ENCODE assay signal across 1 cellular context in the genomic region with DNA sequence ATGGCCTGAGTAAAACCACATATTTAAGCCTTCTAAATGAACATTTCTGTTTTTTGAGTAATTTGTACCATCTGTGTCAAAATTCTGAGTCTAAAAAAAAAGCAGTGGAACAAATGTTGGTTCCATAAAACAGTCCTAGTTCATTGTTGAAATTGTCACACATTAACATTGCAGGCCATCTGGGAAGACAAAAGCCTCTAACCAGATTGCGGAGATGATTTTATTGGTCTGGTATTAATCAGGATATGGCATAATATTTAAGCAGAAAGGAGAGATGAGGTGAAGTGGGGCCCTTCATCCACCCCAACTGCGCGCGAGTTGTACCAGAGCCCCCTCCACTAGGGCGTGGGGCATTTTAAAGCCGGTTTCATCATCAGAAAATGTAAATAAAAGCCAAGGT.
TF ChIP-seq lines count a peak whose summit lies in the region.

No MANE protein-coding gene starts in this region.

TF ChIP-seq in SK-N-SH, 30 proteins besides CTCF, POLR2A, EP300 and RAD21 (continued from another document):
- TF ChIP-seq, protein P1, sequence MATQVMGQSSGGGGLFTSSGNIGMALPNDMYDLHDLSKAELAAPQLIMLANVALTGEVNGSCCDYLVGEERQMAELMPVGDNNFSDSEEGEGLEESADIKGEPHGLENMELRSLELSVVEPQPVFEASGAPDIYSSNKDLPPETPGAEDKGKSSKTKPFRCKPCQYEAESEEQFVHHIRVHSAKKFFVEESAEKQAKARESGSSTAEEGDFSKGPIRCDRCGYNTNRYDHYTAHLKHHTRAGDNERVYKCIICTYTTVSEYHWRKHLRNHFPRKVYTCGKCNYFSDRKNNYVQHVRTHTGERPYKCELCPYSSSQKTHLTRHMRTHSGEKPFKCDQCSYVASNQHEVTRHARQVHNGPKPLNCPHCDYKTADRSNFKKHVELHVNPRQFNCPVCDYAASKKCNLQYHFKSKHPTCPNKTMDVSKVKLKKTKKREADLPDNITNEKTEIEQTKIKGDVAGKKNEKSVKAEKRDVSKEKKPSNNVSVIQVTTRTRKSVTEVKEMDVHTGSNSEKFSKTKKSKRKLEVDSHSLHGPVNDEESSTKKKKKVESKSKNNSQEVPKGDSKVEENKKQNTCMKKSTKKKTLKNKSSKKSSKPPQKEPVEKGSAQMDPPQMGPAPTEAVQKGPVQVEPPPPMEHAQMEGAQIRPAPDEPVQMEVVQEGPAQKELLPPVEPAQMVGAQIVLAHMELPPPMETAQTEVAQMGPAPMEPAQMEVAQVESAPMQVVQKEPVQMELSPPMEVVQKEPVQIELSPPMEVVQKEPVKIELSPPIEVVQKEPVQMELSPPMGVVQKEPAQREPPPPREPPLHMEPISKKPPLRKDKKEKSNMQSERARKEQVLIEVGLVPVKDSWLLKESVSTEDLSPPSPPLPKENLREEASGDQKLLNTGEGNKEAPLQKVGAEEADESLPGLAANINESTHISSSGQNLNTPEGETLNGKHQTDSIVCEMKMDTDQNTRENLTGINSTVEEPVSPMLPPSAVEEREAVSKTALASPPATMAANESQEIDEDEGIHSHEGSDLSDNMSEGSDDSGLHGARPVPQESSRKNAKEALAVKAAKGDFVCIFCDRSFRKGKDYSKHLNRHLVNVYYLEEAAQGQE (IDR thresholded peaks at IDR 0.05; ENCODE audit: low read depth, low read length) = no peak
- TF ChIP-seq TCF12 (IDR thresholded peaks at IDR 0.05) (peak; percentile 19; the same call in 1 of the 2 replicates), ELF1 (IDR thresholded peaks at IDR 0.05) (no peak), FOXM1 (IDR thresholded peaks at IDR 0.05; ENCODE audit: low read depth) (no peak), TEAD4 (IDR thresholded peaks at IDR 0.05; ENCODE audit: borderline replicate concordance, insufficient read depth) (no peak), NRF1 (IDR thresholded peaks at IDR 0.05; ENCODE audit: low read depth, low read length) (no peak), GATA2 (CRISPR knock-in tag; IDR thresholded peaks at IDR 0.05) (peak; percentile 67), RCOR1 (IDR thresholded peaks at IDR 0.05; ENCODE audit: low read length) (peak; percentile 98), FOSL2 (IDR thresholded peaks at IDR 0.05; ENCODE audit: borderline replicate concordance, low read depth) (no peak), SIN3A (IDR thresholded peaks at IDR 0.05; ENCODE audit: borderline replicate concordance, low read depth, low read length) (no peak), SMC3 (IDR thresholded peaks at IDR 0.05; ENCODE audit: low read depth, low read length) (no peak), MEF2A (IDR thresholded peaks at IDR 0.05; ENCODE audit: borderline replicate concordance, low read depth) (no peak), MXI1 (IDR thresholded peaks at IDR 0.05; ENCODE audit: low read depth, low read length) (no peak), RXRA (IDR thresholded peaks at IDR 0.05; ENCODE audit: borderline replicate concordance, low read depth) (no peak), YY1 (IDR thresholded peaks at IDR 0.05; ENCODE audit: low read depth) (no peak)
- TF ChIP-seq, protein P2, sequence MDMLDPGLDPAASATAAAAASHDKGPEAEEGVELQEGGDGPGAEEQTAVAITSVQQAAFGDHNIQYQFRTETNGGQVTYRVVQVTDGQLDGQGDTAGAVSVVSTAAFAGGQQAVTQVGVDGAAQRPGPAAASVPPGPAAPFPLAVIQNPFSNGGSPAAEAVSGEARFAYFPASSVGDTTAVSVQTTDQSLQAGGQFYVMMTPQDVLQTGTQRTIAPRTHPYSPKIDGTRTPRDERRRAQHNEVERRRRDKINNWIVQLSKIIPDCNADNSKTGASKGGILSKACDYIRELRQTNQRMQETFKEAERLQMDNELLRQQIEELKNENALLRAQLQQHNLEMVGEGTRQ (IDR thresholded peaks at IDR 0.05; ENCODE audit: borderline replicate concordance, low read depth, low read length) = no peak
- TF ChIP-seq, protein P3, sequence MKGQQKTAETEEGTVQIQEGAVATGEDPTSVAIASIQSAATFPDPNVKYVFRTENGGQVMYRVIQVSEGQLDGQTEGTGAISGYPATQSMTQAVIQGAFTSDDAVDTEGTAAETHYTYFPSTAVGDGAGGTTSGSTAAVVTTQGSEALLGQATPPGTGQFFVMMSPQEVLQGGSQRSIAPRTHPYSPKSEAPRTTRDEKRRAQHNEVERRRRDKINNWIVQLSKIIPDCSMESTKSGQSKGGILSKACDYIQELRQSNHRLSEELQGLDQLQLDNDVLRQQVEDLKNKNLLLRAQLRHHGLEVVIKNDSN (IDR thresholded peaks at IDR 0.05; ENCODE audit: borderline replicate concordance, low read depth) = no peak
- TF ChIP-seq, protein P4, sequence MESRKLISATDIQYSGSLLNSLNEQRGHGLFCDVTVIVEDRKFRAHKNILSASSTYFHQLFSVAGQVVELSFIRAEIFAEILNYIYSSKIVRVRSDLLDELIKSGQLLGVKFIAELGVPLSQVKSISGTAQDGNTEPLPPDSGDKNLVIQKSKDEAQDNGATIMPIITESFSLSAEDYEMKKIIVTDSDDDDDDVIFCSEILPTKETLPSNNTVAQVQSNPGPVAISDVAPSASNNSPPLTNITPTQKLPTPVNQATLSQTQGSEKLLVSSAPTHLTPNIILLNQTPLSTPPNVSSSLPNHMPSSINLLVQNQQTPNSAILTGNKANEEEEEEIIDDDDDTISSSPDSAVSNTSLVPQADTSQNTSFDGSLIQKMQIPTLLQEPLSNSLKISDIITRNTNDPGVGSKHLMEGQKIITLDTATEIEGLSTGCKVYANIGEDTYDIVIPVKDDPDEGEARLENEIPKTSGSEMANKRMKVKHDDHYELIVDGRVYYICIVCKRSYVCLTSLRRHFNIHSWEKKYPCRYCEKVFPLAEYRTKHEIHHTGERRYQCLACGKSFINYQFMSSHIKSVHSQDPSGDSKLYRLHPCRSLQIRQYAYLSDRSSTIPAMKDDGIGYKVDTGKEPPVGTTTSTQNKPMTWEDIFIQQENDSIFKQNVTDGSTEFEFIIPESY (IDR thresholded peaks at IDR 0.05; ENCODE audit: borderline replicate concordance, low read depth) = no peak
- TF ChIP-seq, protein P5, sequence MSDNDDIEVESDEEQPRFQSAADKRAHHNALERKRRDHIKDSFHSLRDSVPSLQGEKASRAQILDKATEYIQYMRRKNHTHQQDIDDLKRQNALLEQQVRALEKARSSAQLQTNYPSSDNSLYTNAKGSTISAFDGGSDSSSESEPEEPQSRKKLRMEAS (IDR thresholded peaks at IDR 0.05; ENCODE audit: low read depth) = no peak
TF ChIP-seq in SK-N-SH: peak in this region for 4.
